ENCODE assay signal across 16 cellular contexts in the genomic region with DNA sequence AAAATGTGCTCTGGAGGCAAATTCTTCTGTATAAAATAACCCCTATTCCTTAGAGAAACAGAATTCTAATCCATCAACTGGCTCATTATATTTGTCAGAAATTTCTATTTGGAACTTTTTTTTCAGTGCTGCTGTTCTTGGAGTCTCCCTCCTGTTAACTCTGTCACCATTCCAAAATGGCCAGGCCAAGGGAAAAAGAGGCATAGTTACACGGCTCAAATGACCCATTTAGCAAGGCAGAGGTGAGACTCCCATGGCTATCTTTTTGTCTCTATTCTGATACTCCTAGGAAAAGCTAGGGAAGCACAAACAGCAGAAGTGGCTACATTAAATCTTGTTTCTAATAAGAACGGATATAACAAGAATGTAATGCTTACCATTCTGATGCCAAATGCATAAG.
DNase-seq lines count a peak whose midpoint lies in the region; ATAC-seq and TF ChIP-seq lines count a peak whose summit lies in the region.
"Had no signal": no experiment of that assay in that cellular context is flagged by ENCODE, and none has a peak within 500 bp of the region (broad histone marks: within the 10 kb centered on the region; RNA-seq: fewer than 3 reads in every experiment).

No MANE protein-coding gene starts in this region.

- peaks cover 11% of the 10 kb centered on the region for H3K36me3 Mint-ChIP-seq in memory B cell

- H3K27me3 Mint-ChIP-seq in memory B cell: no peaks in the 10 kb centered on the region
- H3K27me3 Mint-ChIP-seq: activated CD8-positive, alpha-beta memory T cell treated with anti-CD3 and anti-CD28 coated beads, Interleukin-2, amount 10 ng/mL, durations not matched to agents 7 days and 5 days; stimulated activated naive CD8-positive, alpha-beta T cell treated with anti-CD3 and anti-CD28 coated beads, Interleukin-15, amount 100 ng/mL, for 72 hours had no signal

- ATAC-seq in memory B cell (ENCODE audit: low read depth) (no peak), GM18867 (IDR thresholded peaks at IDR 0.05; ENCODE audit: unreplicated experiment) (no peak), HG03442 (IDR thresholded peaks at IDR 0.05; ENCODE audit: unreplicated experiment) (no peak)
- ATAC-seq: activated CD8-positive, alpha-beta memory T cell treated with anti-CD3 and anti-CD28 coated beads, Interleukin-2, amount 10 ng/mL, durations not matched to agents 7 days and 5 days; stimulated activated naive CD8-positive, alpha-beta T cell treated with anti-CD3 and anti-CD28 coated beads, Interleukin-15, amount 100 ng/mL, for 72 hours had no signal

- TF ChIP-seq CTCF in dorsolateral prefrontal cortex (IDR thresholded peaks at IDR 0.05 in 54 of 56, conservative IDR thresholded peaks at IDR 0.05 in 2 of 56; ENCODE audit: low read depth in 1 of 56, partially characterized antibody in 56 of 56): no peak

- no peaks in the 10 kb centered on the region for H3K27me3 ChIP-seq in dorsolateral prefrontal cortex
- H3K27me3 ChIP-seq: ovary had no signal

- no peak overlapping the region for H3K4me3 Mint-ChIP-seq in memory B cell
- H3K4me3 Mint-ChIP-seq: activated CD8-positive, alpha-beta memory T cell treated with anti-CD3 and anti-CD28 coated beads, Interleukin-2, amount 10 ng/mL, durations not matched to agents 7 days and 5 days; HFFc6; stimulated activated naive CD8-positive, alpha-beta T cell treated with anti-CD3 and anti-CD28 coated beads, Interleukin-15, amount 100 ng/mL, for 72 hours had no signal

- peak; percentile 23 to 47 for DNase-seq in NCI-H446 (lab: John Stamatoyannopoulos, UW)
- DNase-seq in dorsolateral prefrontal cortex: peak in 1 of 10 donors; percentile 15
- DNase-seq in memory B cell (ENCODE audit: low spot score in 2 of 2): no peak
- DNase-seq in DMS 273 (lab: John Stamatoyannopoulos, UW; ENCODE audit: unreplicated experiment): no peak
- DNase-seq: activated CD4-positive, alpha-beta T cell treated with anti-CD3 and anti-CD28 coated beads for 4 hours; activated CD8-positive, alpha-beta memory T cell treated with anti-CD3 and anti-CD28 coated beads, Interleukin-2, amount 10 ng/mL, durations not matched to agents 7 days and 5 days; effector memory CD4-positive, alpha-beta T cell; HFFc6; NCI-H187 treated with DMSO at 0.1 percent for 48 hours; NCI-H226; ovary; RPMI8226; stimulated activated naive CD8-positive, alpha-beta T cell treated with anti-CD3 and anti-CD28 coated beads, Interleukin-15, amount 100 ng/mL, for 72 hours had no signal

- H3K27ac Mint-ChIP-seq in memory B cell: peak overlapping the region; percentile 35
- H3K27ac Mint-ChIP-seq: activated CD8-positive, alpha-beta memory T cell treated with anti-CD3 and anti-CD28 coated beads, Interleukin-2, amount 10 ng/mL, durations not matched to agents 7 days and 5 days; HFFc6; stimulated activated naive CD8-positive, alpha-beta T cell treated with anti-CD3 and anti-CD28 coated beads, Interleukin-15, amount 100 ng/mL, for 72 hours had no signal

- no peak overlapping the region for H3K4me3 ChIP-seq in dorsolateral prefrontal cortex
- H3K4me3 ChIP-seq: ovary had no signal

- peaks cover 12% of the 10 kb centered on the region for H3K4me1 Mint-ChIP-seq in memory B cell

- intact Hi-C loops in dorsolateral prefrontal cortex (cut with DNase I): loop anchor here in 1 of 2 donors (5.0 kb wide), 1 partner anchor 240 kb away; no protein-coding TSS in a partner anchor

- H3K27ac ChIP-seq in dorsolateral prefrontal cortex (peak overlapping the region in 58 of 59 donors; percentile 48 to 96 (median 90)), temporal lobe (ENCODE audit: low read depth, low read length) (peak overlapping the region; percentile 95)
- H3K27ac ChIP-seq: ovary had no signal

- H3K9me3 Mint-ChIP-seq in memory B cell: no peaks in the 10 kb centered on the region
- H3K9me3 Mint-ChIP-seq: HFFc6; stimulated activated naive CD8-positive, alpha-beta T cell treated with anti-CD3 and anti-CD28 coated beads, Interleukin-15, amount 100 ng/mL, for 72 hours had no signal

Comparison
In these comparisons a context has a peak if more than half of its experiments do, and no peak if none do; other contexts are left out.
1. DNase-seq: peak in NCI-H446 (2 of 2); none in memory B cell (0 of 2) and DMS 273 (single experiment).